Comparison of ENCODE assay signal across 15 cellular contexts in genomic region chr9:20361220-20361619, GRCh38.
A peak's percentile ranks its signal among the peaks of the same experiment; 100 is the strongest.
DNase-seq lines count a peak whose midpoint lies in the region; ATAC-seq and TF ChIP-seq lines count a peak whose summit lies in the region.
"Had no signal": no experiment of that assay in that cellular context is flagged by ENCODE, and none has a peak within 500 bp of the region (broad histone marks: within the 10 kb centered on the region; RNA-seq: fewer than 3 reads in every experiment).

No MANE protein-coding gene starts in this region.

- peaks cover 61% of the 10 kb centered on the region for H3K4me1 Mint-ChIP-seq in activated CD4-positive, alpha-beta T cell treated with anti-CD3 and anti-CD28 coated beads, Interleukin-2, amount 10 ng/mL, durations not matched to agents 24 days and 14 days
- H3K4me1 Mint-ChIP-seq in natural killer cell treated with Interleukin-12 subunit alpha and Interleukin-12 subunit beta and Interleukin-15 and Interleukin-18, amount 100 ng/mL, for 72 hours (ENCODE audit: low read depth in 2 of 2): peaks cover 16 to 27% of the 10 kb centered on the region in 2 donors
- peaks cover 0 to 6% of the 10 kb centered on the region in 2 donors for H3K4me1 Mint-ChIP-seq in natural killer cell
- peaks cover 23% of the 10 kb centered on the region for H3K4me1 Mint-ChIP-seq in activated T-helper 17 cell treated with anti-CD3 and anti-CD28 coated beads, Interleukin-2, amount 50 U/mL, for 72 hours
- H3K4me1 Mint-ChIP-seq in stimulated activated effector memory CD8-positive, alpha-beta T cell treated with anti-CD3 and anti-CD28 coated beads, Interleukin-12 subunit alpha, Interleukin-12 subunit beta, amount 100 ng/mL, for 72 hours: peaks cover 24% of the 10 kb centered on the region

- H3K36me3 Mint-ChIP-seq in activated CD4-positive, alpha-beta T cell treated with anti-CD3 and anti-CD28 coated beads, Interleukin-2, amount 10 ng/mL, durations not matched to agents 24 days and 14 days (ENCODE audit: low read depth): peaks cover 45% of the 10 kb centered on the region
- H3K36me3 Mint-ChIP-seq in natural killer cell treated with Interleukin-12 subunit alpha and Interleukin-12 subunit beta and Interleukin-15 and Interleukin-18, amount 100 ng/mL, for 72 hours: peaks cover 17% of the 10 kb centered on the region
- H3K36me3 Mint-ChIP-seq in natural killer cell: peaks cover 18% of the 10 kb centered on the region
- H3K36me3 Mint-ChIP-seq in activated T-helper 17 cell treated with anti-CD3 and anti-CD28 coated beads, Interleukin-2, amount 50 U/mL, for 72 hours (ENCODE audit: low read depth): peaks cover 60% of the 10 kb centered on the region
- peaks cover 27% of the 10 kb centered on the region for H3K36me3 Mint-ChIP-seq in stimulated activated effector memory CD8-positive, alpha-beta T cell treated with anti-CD3 and anti-CD28 coated beads, Interleukin-12 subunit alpha, Interleukin-12 subunit beta, amount 100 ng/mL, for 72 hours

- no peak for ATAC-seq in natural killer cell treated with Interleukin-12 subunit alpha and Interleukin-12 subunit beta and Interleukin-15 and Interleukin-18, amount 100 ng/mL, for 72 hours
- ATAC-seq in natural killer cell (no peak), HG02884 (IDR thresholded peaks at IDR 0.05; ENCODE audit: unreplicated experiment) (no peak)
- no peak for ATAC-seq in activated T-helper 17 cell treated with anti-CD3 and anti-CD28 coated beads, Interleukin-2, amount 50 U/mL, for 72 hours (replicated peaks)
- ATAC-seq in stimulated activated effector memory CD8-positive, alpha-beta T cell treated with anti-CD3 and anti-CD28 coated beads, Interleukin-12 subunit alpha, Interleukin-12 subunit beta, amount 100 ng/mL, for 72 hours: no peak
- ATAC-seq: K562 had no signal

- H3K4me3 Mint-ChIP-seq in activated CD4-positive, alpha-beta T cell treated with anti-CD3 and anti-CD28 coated beads, Interleukin-2, amount 10 ng/mL, durations not matched to agents 24 days and 14 days: peak overlapping the region; percentile 66
- H3K4me3 Mint-ChIP-seq in natural killer cell treated with Interleukin-12 subunit alpha and Interleukin-12 subunit beta and Interleukin-15 and Interleukin-18, amount 100 ng/mL, for 72 hours: no peak overlapping the region
- no peak overlapping the region for H3K4me3 Mint-ChIP-seq in natural killer cell
- H3K4me3 Mint-ChIP-seq in activated T-helper 17 cell treated with anti-CD3 and anti-CD28 coated beads, Interleukin-2, amount 50 U/mL, for 72 hours: no peak overlapping the region
- H3K4me3 Mint-ChIP-seq in stimulated activated effector memory CD8-positive, alpha-beta T cell treated with anti-CD3 and anti-CD28 coated beads, Interleukin-12 subunit alpha, Interleukin-12 subunit beta, amount 100 ng/mL, for 72 hours: no peak overlapping the region

- DNase-seq in activated CD4-positive, alpha-beta T cell treated with anti-CD3 and anti-CD28 coated beads, Interleukin-2, amount 10 ng/mL, durations not matched to agents 24 days and 14 days: peak; percentile 68
- DNase-seq in activated CD4-positive, alpha-beta T cell treated with anti-CD3 and anti-CD28 coated beads, Interleukin-2, amount 50 U/mL, for 48 hours: no peak
- DNase-seq in natural killer cell treated with Interleukin-12 subunit alpha and Interleukin-12 subunit beta and Interleukin-15 and Interleukin-18, amount 100 ng/mL, for 72 hours (ENCODE audit: low spot score): no peak
- no peak for DNase-seq in natural killer cell
- DNase-seq in stimulated activated effector memory CD8-positive, alpha-beta T cell treated with anti-CD3 and anti-CD28 coated beads, Interleukin-12 subunit alpha, Interleukin-12 subunit beta, amount 100 ng/mL, for 72 hours (ENCODE audit: low spot score in 2 of 2): no peak
- DNase-seq in hepatic stellate cell (ENCODE audit: low spot score): no peak
- DNase-seq: DND-41, NCI-H1417, NCI-H2029, NCI-H2171 treated with DMSO at 0.1 percent for 48 hours, NCI-H774, PC-9 had no signal

- TF ChIP-seq CTCF in natural killer cell (IDR thresholded peaks at IDR 0.05): no peak

- intact Hi-C loops in activated CD4-positive, alpha-beta T cell treated with anti-CD3 and anti-CD28 coated beads, Interleukin-2, amount 10 ng/mL, durations not matched to agents 24 days and 14 days (cut with micrococcal nuclease): no loop called here
- intact Hi-C loops in natural killer cell (cut with micrococcal nuclease): no loop called here

- H3K9me3 Mint-ChIP-seq in activated CD4-positive, alpha-beta T cell treated with anti-CD3 and anti-CD28 coated beads, Interleukin-2, amount 10 ng/mL, durations not matched to agents 24 days and 14 days: no peaks in the 10 kb centered on the region
- no peaks in the 10 kb centered on the region for H3K9me3 Mint-ChIP-seq in natural killer cell treated with Interleukin-12 subunit alpha and Interleukin-12 subunit beta and Interleukin-15 and Interleukin-18, amount 100 ng/mL, for 72 hours
- no peaks in the 10 kb centered on the region for H3K9me3 Mint-ChIP-seq in natural killer cell
- no peaks in the 10 kb centered on the region for H3K9me3 Mint-ChIP-seq in activated T-helper 17 cell treated with anti-CD3 and anti-CD28 coated beads, Interleukin-2, amount 50 U/mL, for 72 hours
- H3K9me3 Mint-ChIP-seq in stimulated activated effector memory CD8-positive, alpha-beta T cell treated with anti-CD3 and anti-CD28 coated beads, Interleukin-12 subunit alpha, Interleukin-12 subunit beta, amount 100 ng/mL, for 72 hours: no peaks in the 10 kb centered on the region

- peak overlapping the region; percentile 56 for H3K27ac Mint-ChIP-seq in activated CD4-positive, alpha-beta T cell treated with anti-CD3 and anti-CD28 coated beads, Interleukin-2, amount 10 ng/mL, durations not matched to agents 24 days and 14 days
- peak overlapping the region; percentile 47 to 77 for H3K27ac Mint-ChIP-seq in natural killer cell treated with Interleukin-12 subunit alpha and Interleukin-12 subunit beta and Interleukin-15 and Interleukin-18, amount 100 ng/mL, for 72 hours
- H3K27ac Mint-ChIP-seq in natural killer cell: no peak overlapping the region
- peak overlapping the region; percentile 69 for H3K27ac Mint-ChIP-seq in activated T-helper 17 cell treated with anti-CD3 and anti-CD28 coated beads, Interleukin-2, amount 50 U/mL, for 72 hours
- H3K27ac Mint-ChIP-seq in stimulated activated effector memory CD8-positive, alpha-beta T cell treated with anti-CD3 and anti-CD28 coated beads, Interleukin-12 subunit alpha, Interleukin-12 subunit beta, amount 100 ng/mL, for 72 hours: peak overlapping the region; percentile 23

- H3K27me3 Mint-ChIP-seq in activated CD4-positive, alpha-beta T cell treated with anti-CD3 and anti-CD28 coated beads, Interleukin-2, amount 10 ng/mL, durations not matched to agents 24 days and 14 days: no peaks in the 10 kb centered on the region
- no peaks in the 10 kb centered on the region for H3K27me3 Mint-ChIP-seq in natural killer cell treated with Interleukin-12 subunit alpha and Interleukin-12 subunit beta and Interleukin-15 and Interleukin-18, amount 100 ng/mL, for 72 hours
- H3K27me3 Mint-ChIP-seq in natural killer cell (ENCODE audit: low read depth in 2 of 2): no peaks in the 10 kb centered on the region
- no peaks in the 10 kb centered on the region for H3K27me3 Mint-ChIP-seq in activated T-helper 17 cell treated with anti-CD3 and anti-CD28 coated beads, Interleukin-2, amount 50 U/mL, for 72 hours

Comparison
In these comparisons a context has a peak if more than half of its experiments do, and no peak if none do; other contexts are left out.
1. H3K27ac Mint-ChIP-seq: peak in activated CD4-positive, alpha-beta T cell treated with anti-CD3 and anti-CD28 coated beads, Interleukin-2, amount 10 ng/mL, durations not matched to agents 24 days and 14 days (single experiment), natural killer cell treated with Interleukin-12 subunit alpha and Interleukin-12 subunit beta and Interleukin-15 and Interleukin-18, amount 100 ng/mL, for 72 hours (2 of 2), activated T-helper 17 cell treated with anti-CD3 and anti-CD28 coated beads, Interleukin-2, amount 50 U/mL, for 72 hours (single experiment) and stimulated activated effector memory CD8-positive, alpha-beta T cell treated with anti-CD3 and anti-CD28 coated beads, Interleukin-12 subunit alpha, Interleukin-12 subunit beta, amount 100 ng/mL, for 72 hours (single experiment); none in natural killer cell (0 of 2).